ENCODE assay signal across 19 cellular contexts in genomic region chr6:35412102-35412501, GRCh38. TPM values are rescaled to one million over a fixed set of nuclear protein-coding genes. Genes with fewer than 3 reads are reported as not detected.
DNase-seq lines count a peak whose midpoint lies in the region; ATAC-seq and TF ChIP-seq lines count a peak whose summit lies in the region.
"Had no signal": no experiment of that assay in that cellular context is flagged by ENCODE, and none has a peak within 500 bp of the region (broad histone marks: within the 10 kb centered on the region; RNA-seq: fewer than 3 reads in every experiment).

No MANE protein-coding gene starts in this region.

- no peak for ATAC-seq in activated naive CD8-positive, alpha-beta T cell treated with anti-CD3 and anti-CD28 coated beads, Interleukin-2, amount 10 ng/mL, durations not matched to agents 7 days and 5 days (ENCODE audit: low read depth)
- ATAC-seq in activated naive CD8-positive, alpha-beta T cell treated with anti-CD3 and anti-CD28 coated beads, Interleukin-2, amount 50 U/mL, for 24 hours: no peak
- ATAC-seq in esophagus mucosa (peak; percentile 55), HG03520 (IDR thresholded peaks at IDR 0.05; ENCODE audit: unreplicated experiment) (no peak)
- ATAC-seq: A549; CD8-positive, alpha-beta T cell; GM12878 had no signal

- CTCF ChIA-PET in activated CD4-positive, alpha-beta memory T cell treated with anti-CD3 and anti-CD28 coated beads for 36 hours (lab: Charles Lee): interaction anchor here (0.8 kb wide), 1 partner anchor 37 kb away, joined by 3 read pairs; no protein-coding TSS in a partner anchor
- CTCF ChIA-PET in activated CD4-positive, alpha-beta memory T cell treated with anti-CD3 and anti-CD28 coated beads, Interleukin-2, amount 10 ng/mL, durations not matched to agents 7 days and 5 days (lab: Charles Lee): no interaction called here

- DNase-seq in activated CD4-positive, alpha-beta memory T cell treated with anti-CD3 and anti-CD28 coated beads for 36 hours: no peak
- DNase-seq in activated CD4-positive, alpha-beta memory T cell treated with anti-CD3 and anti-CD28 coated beads, Interleukin-2, amount 10 ng/mL, durations not matched to agents 7 days and 5 days: no peak
- no peak for DNase-seq in activated naive CD8-positive, alpha-beta T cell treated with anti-CD3 and anti-CD28 coated beads, Interleukin-2, amount 10 ng/mL, durations not matched to agents 7 days and 5 days
- DNase-seq in activated naive CD8-positive, alpha-beta T cell treated with anti-CD3 and anti-CD28 coated beads, Interleukin-2, amount 50 U/mL, for 24 hours: no peak
- DNase-seq in neural crest cell (ENCODE audit: low read depth, low spot score): no peak
- no peak for DNase-seq in SHP77 (lab: John Stamatoyannopoulos, UW)
- DNase-seq: AML-193; Calu3; CD8-positive, alpha-beta T cell; DMS 273 treated with DMSO at 0.1 percent for 48 hours; DMS53; DND-41; EL; GOT3; H7 had no signal

- peaks cover 20% of the 10 kb centered on the region for H3K36me3 Mint-ChIP-seq in activated CD4-positive, alpha-beta memory T cell treated with anti-CD3 and anti-CD28 coated beads for 36 hours
- H3K36me3 Mint-ChIP-seq in activated CD4-positive, alpha-beta memory T cell treated with anti-CD3 and anti-CD28 coated beads, Interleukin-2, amount 10 ng/mL, durations not matched to agents 7 days and 5 days (ENCODE audit: low read depth): peaks cover 22% of the 10 kb centered on the region
- peaks cover 44% of the 10 kb centered on the region for H3K36me3 Mint-ChIP-seq in activated naive CD8-positive, alpha-beta T cell treated with anti-CD3 and anti-CD28 coated beads, Interleukin-2, amount 10 ng/mL, durations not matched to agents 7 days and 5 days
- peaks cover 12% of the 10 kb centered on the region for H3K36me3 Mint-ChIP-seq in activated naive CD8-positive, alpha-beta T cell treated with anti-CD3 and anti-CD28 coated beads, Interleukin-2, amount 50 U/mL, for 24 hours (ENCODE audit: low read depth)
- H3K36me3 Mint-ChIP-seq in neural crest cell (ENCODE audit: low read depth): peaks cover 8% of the 10 kb centered on the region

- no peak overlapping the region for H3K4me3 Mint-ChIP-seq in activated CD4-positive, alpha-beta memory T cell treated with anti-CD3 and anti-CD28 coated beads for 36 hours
- H3K4me3 Mint-ChIP-seq in activated CD4-positive, alpha-beta memory T cell treated with anti-CD3 and anti-CD28 coated beads, Interleukin-2, amount 10 ng/mL, durations not matched to agents 7 days and 5 days: no peak overlapping the region
- H3K4me3 Mint-ChIP-seq in activated naive CD8-positive, alpha-beta T cell treated with anti-CD3 and anti-CD28 coated beads, Interleukin-2, amount 10 ng/mL, durations not matched to agents 7 days and 5 days: peak overlapping the region; percentile 86
- H3K4me3 Mint-ChIP-seq in activated naive CD8-positive, alpha-beta T cell treated with anti-CD3 and anti-CD28 coated beads, Interleukin-2, amount 50 U/mL, for 24 hours: no peak overlapping the region
- H3K4me3 Mint-ChIP-seq in neural crest cell: no peak overlapping the region
- H3K4me3 Mint-ChIP-seq: CD8-positive, alpha-beta T cell had no signal

- H3K4me1 Mint-ChIP-seq in activated CD4-positive, alpha-beta memory T cell treated with anti-CD3 and anti-CD28 coated beads for 36 hours (ENCODE audit: low read depth): peaks cover 24% of the 10 kb centered on the region
- H3K4me1 Mint-ChIP-seq in activated CD4-positive, alpha-beta memory T cell treated with anti-CD3 and anti-CD28 coated beads, Interleukin-2, amount 10 ng/mL, durations not matched to agents 7 days and 5 days: peaks cover 31% of the 10 kb centered on the region
- peaks cover 66% of the 10 kb centered on the region for H3K4me1 Mint-ChIP-seq in activated naive CD8-positive, alpha-beta T cell treated with anti-CD3 and anti-CD28 coated beads, Interleukin-2, amount 10 ng/mL, durations not matched to agents 7 days and 5 days
- peaks cover 24% of the 10 kb centered on the region for H3K4me1 Mint-ChIP-seq in activated naive CD8-positive, alpha-beta T cell treated with anti-CD3 and anti-CD28 coated beads, Interleukin-2, amount 50 U/mL, for 24 hours
- H3K4me1 Mint-ChIP-seq in neural crest cell: no peaks in the 10 kb centered on the region

- POLR2A ChIA-PET in activated CD4-positive, alpha-beta memory T cell treated with anti-CD3 and anti-CD28 coated beads for 36 hours (lab: Charles Lee): no interaction called here
- POLR2A ChIA-PET in activated CD4-positive, alpha-beta memory T cell treated with anti-CD3 and anti-CD28 coated beads, Interleukin-2, amount 10 ng/mL, durations not matched to agents 7 days and 5 days (lab: Charles Lee): no interaction called here
- POLR2A ChIA-PET in activated naive CD8-positive, alpha-beta T cell treated with anti-CD3 and anti-CD28 coated beads, Interleukin-2, amount 10 ng/mL, durations not matched to agents 7 days and 5 days (lab: Charles Lee): interaction anchor here (1.2 kb wide), 1 partner anchor 68 kb away, joined by 3 read pairs; no protein-coding TSS in a partner anchor

- no peak for TF ChIP-seq CTCF in neural crest cell (conservative IDR thresholded peaks at IDR 0.05)

- H3K27me3 Mint-ChIP-seq in activated CD4-positive, alpha-beta memory T cell treated with anti-CD3 and anti-CD28 coated beads for 36 hours: no peaks in the 10 kb centered on the region
- no peaks in the 10 kb centered on the region for H3K27me3 Mint-ChIP-seq in activated CD4-positive, alpha-beta memory T cell treated with anti-CD3 and anti-CD28 coated beads, Interleukin-2, amount 10 ng/mL, durations not matched to agents 7 days and 5 days
- no peaks in the 10 kb centered on the region for H3K27me3 Mint-ChIP-seq in activated naive CD8-positive, alpha-beta T cell treated with anti-CD3 and anti-CD28 coated beads, Interleukin-2, amount 10 ng/mL, durations not matched to agents 7 days and 5 days
- H3K27me3 Mint-ChIP-seq in activated naive CD8-positive, alpha-beta T cell treated with anti-CD3 and anti-CD28 coated beads, Interleukin-2, amount 50 U/mL, for 24 hours: no peaks in the 10 kb centered on the region
- H3K27me3 Mint-ChIP-seq in neural crest cell (ENCODE audit: low read depth): no peaks in the 10 kb centered on the region

- no peaks in the 10 kb centered on the region for H3K9me3 Mint-ChIP-seq in activated CD4-positive, alpha-beta memory T cell treated with anti-CD3 and anti-CD28 coated beads for 36 hours
- no peaks in the 10 kb centered on the region for H3K9me3 Mint-ChIP-seq in activated CD4-positive, alpha-beta memory T cell treated with anti-CD3 and anti-CD28 coated beads, Interleukin-2, amount 10 ng/mL, durations not matched to agents 7 days and 5 days
- H3K9me3 Mint-ChIP-seq in activated naive CD8-positive, alpha-beta T cell treated with anti-CD3 and anti-CD28 coated beads, Interleukin-2, amount 10 ng/mL, durations not matched to agents 7 days and 5 days: no peaks in the 10 kb centered on the region
- H3K9me3 Mint-ChIP-seq in activated naive CD8-positive, alpha-beta T cell treated with anti-CD3 and anti-CD28 coated beads, Interleukin-2, amount 50 U/mL, for 24 hours: no peaks in the 10 kb centered on the region
- no peaks in the 10 kb centered on the region for H3K9me3 Mint-ChIP-seq in neural crest cell
- H3K9me3 Mint-ChIP-seq: CD8-positive, alpha-beta T cell had no signal

- intact Hi-C loops in activated CD4-positive, alpha-beta memory T cell treated with anti-CD3 and anti-CD28 coated beads for 36 hours (cut with micrococcal nuclease): no loop called here

- peak overlapping the region; percentile 44 for H3K27ac Mint-ChIP-seq in activated CD4-positive, alpha-beta memory T cell treated with anti-CD3 and anti-CD28 coated beads for 36 hours
- no peak overlapping the region for H3K27ac Mint-ChIP-seq in activated CD4-positive, alpha-beta memory T cell treated with anti-CD3 and anti-CD28 coated beads, Interleukin-2, amount 10 ng/mL, durations not matched to agents 7 days and 5 days
- H3K27ac Mint-ChIP-seq in activated naive CD8-positive, alpha-beta T cell treated with anti-CD3 and anti-CD28 coated beads, Interleukin-2, amount 10 ng/mL, durations not matched to agents 7 days and 5 days: peak overlapping the region; percentile 82
- H3K27ac Mint-ChIP-seq in activated naive CD8-positive, alpha-beta T cell treated with anti-CD3 and anti-CD28 coated beads, Interleukin-2, amount 50 U/mL, for 24 hours: no peak overlapping the region
- H3K27ac Mint-ChIP-seq in neural crest cell (ENCODE audit: unreplicated experiment): peak overlapping the region; percentile 62

RNA-seq across cellular contexts. Expression of gene FANCE, which starts 40.0 kb away (rescaled TPM):
- 10 to 100 TPM; 18.9 to 19.2 TPM for total RNA-seq in activated CD4-positive, alpha-beta memory T cell treated with anti-CD3 and anti-CD28 coated beads for 36 hours
- total RNA-seq in activated CD4-positive, alpha-beta memory T cell treated with anti-CD3 and anti-CD28 coated beads, Interleukin-2, amount 10 ng/mL, durations not matched to agents 7 days and 5 days: 10 to 100 TPM; 10.3 to 10.4 TPM
- total RNA-seq in activated naive CD8-positive, alpha-beta T cell treated with anti-CD3 and anti-CD28 coated beads, Interleukin-2, amount 10 ng/mL, durations not matched to agents 7 days and 5 days: 10 to 100 TPM; 14.9 to 15.9 TPM
- total RNA-seq in esophagus mucosa (10.4 TPM), neural crest cell (18.8 and 20.4 TPM in 2 replicates)

RNA-seq across cellular contexts. Expression of gene RPL10A, which starts 56.1 kb away (rescaled TPM):
- 1,000 to 10,000 TPM; 2,144 to 2,205 TPM for total RNA-seq in activated CD4-positive, alpha-beta memory T cell treated with anti-CD3 and anti-CD28 coated beads for 36 hours
- total RNA-seq in activated CD4-positive, alpha-beta memory T cell treated with anti-CD3 and anti-CD28 coated beads, Interleukin-2, amount 10 ng/mL, durations not matched to agents 7 days and 5 days: 1,000 to 10,000 TPM; 1,239 to 1,245 TPM
- 1,000 to 10,000 TPM; 1,373 to 1,398 TPM for total RNA-seq in activated naive CD8-positive, alpha-beta T cell treated with anti-CD3 and anti-CD28 coated beads, Interleukin-2, amount 10 ng/mL, durations not matched to agents 7 days and 5 days
- total RNA-seq in esophagus mucosa (1,723 TPM), neural crest cell (1,717 and 1,733 TPM in 2 replicates)

Comparison
In these comparisons a context has a peak if more than half of its experiments do, and no peak if none do; other contexts are left out.
1. H3K27ac Mint-ChIP-seq: peak in activated CD4-positive, alpha-beta memory T cell treated with anti-CD3 and anti-CD28 coated beads for 36 hours (single experiment), activated naive CD8-positive, alpha-beta T cell treated with anti-CD3 and anti-CD28 coated beads, Interleukin-2, amount 10 ng/mL, durations not matched to agents 7 days and 5 days (single experiment) and neural crest cell (single experiment); none in activated CD4-positive, alpha-beta memory T cell treated with anti-CD3 and anti-CD28 coated beads, Interleukin-2, amount 10 ng/mL, durations not matched to agents 7 days and 5 days (single experiment) and activated naive CD8-positive, alpha-beta T cell treated with anti-CD3 and anti-CD28 coated beads, Interleukin-2, amount 50 U/mL, for 24 hours (single experiment).